ENCODE assay signal across 20 cellular contexts in the genomic region with DNA sequence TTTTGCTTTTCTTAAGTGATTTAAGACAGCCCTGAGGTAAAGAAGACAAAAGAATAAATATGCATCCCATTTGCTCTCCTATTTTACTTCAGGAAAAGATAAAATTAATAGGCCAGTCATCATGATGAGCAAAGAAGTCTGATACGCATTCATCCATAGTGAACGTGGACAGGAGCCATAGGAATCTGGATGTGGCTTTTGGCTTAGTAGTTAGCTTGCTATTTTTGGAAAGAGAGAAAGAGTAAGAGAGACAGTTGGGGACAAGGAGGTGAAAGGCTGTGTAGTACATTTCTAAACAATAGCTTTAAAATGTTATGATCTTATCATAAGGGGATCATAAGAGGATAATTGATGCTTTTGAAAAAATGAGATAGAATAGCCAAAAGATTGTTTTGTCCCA.
DNase-seq lines count a peak whose midpoint lies in the region; ATAC-seq and TF ChIP-seq lines count a peak whose summit lies in the region.
"Had no signal": no experiment of that assay in that cellular context is flagged by ENCODE, and none has a peak within 500 bp of the region (broad histone marks: within the 10 kb centered on the region; RNA-seq: fewer than 3 reads in every experiment).

No MANE protein-coding gene starts in this region.

- no peaks in the 10 kb centered on the region for H3K4me1 Mint-ChIP-seq in endothelial cell (ENCODE audit: unreplicated experiment)
- H3K4me1 Mint-ChIP-seq: IgD-negative memory B cell had no signal

- H4K12ac ChIP-seq in trophoblast cell (ENCODE audit: low read depth, low read length): no peak overlapping the region

- no peaks in the 10 kb centered on the region for H3K36me3 ChIP-seq in GM23248 (ENCODE audit: low read depth)
- H3K36me3 ChIP-seq in SK-N-SH (replicated peaks in 1 of 2; ENCODE audit: control insufficient read depth in 1 of 2, insufficient read depth in 2 of 2, low read length in 1 of 2): no peaks in the 10 kb centered on the region
- no peaks in the 10 kb centered on the region for H3K36me3 ChIP-seq in trophoblast cell (ENCODE audit: control insufficient read depth in 1 of 2, insufficient read depth in 2 of 2, low read length in 2 of 2)
- no peaks in the 10 kb centered on the region for H3K36me3 ChIP-seq in effector memory CD4-positive, alpha-beta T cell (ENCODE audit: control insufficient read depth, insufficient read depth, low read length)
- H3K36me3 ChIP-seq: HAP-1 had no signal

- POLR2A ChIA-PET in SK-N-SH (lab: Yijun Ruan, JAX): no interaction called here

- H3K4me3 ChIP-seq in GM23248: no peak overlapping the region
- no peak overlapping the region for H3K4me3 ChIP-seq in SK-N-SH (ENCODE audit: low read depth in 2 of 2, low read length in 1 of 2)
- no peak overlapping the region for H3K4me3 ChIP-seq in trophoblast cell (ENCODE audit: low read depth, low read length)
- no peak overlapping the region for H3K4me3 ChIP-seq in effector memory CD4-positive, alpha-beta T cell (ENCODE audit: insufficient read depth, low read depth, low read length, poor library complexity, severe bottlenecking)
- H3K4me3 ChIP-seq: HAP-1 had no signal

- H3K9ac ChIP-seq in GM23248 (no peak overlapping the region), SK-N-SH (no peak overlapping the region), trophoblast cell (ENCODE audit: low read length) (no peak overlapping the region)

- DNase-seq in GM23248: peak; percentile 68
- DNase-seq in SK-N-SH: no peak
- no peak for DNase-seq in Right ventricle myocardium superior
- DNase-seq in trophoblast cell: no peak
- no peak for DNase-seq in effector memory CD4-positive, alpha-beta T cell
- DNase-seq in endothelial cell (ENCODE audit: low spot score): no peak
- DNase-seq in SIG-M5 treated with dmso at 0.1 percent for 504 hours (lab: John Stamatoyannopoulos, UW; ENCODE audit: unreplicated experiment): no peak
- DNase-seq: ACHN, DMS79 treated with DMSO at 0.1 percent for 48 hours, Kasumi-1, NCI-H1105, NCI-H1694, NCI-H2227 treated with DMSO at 0.1 percent for 48 hours, NCI-H510A treated with DMSO at 0.1 percent for 48 hours, NCI-H774, OCI-M1, SHP77 treated with DMSO at 0.1 percent for 48 hours had no signal

- in situ Hi-C loops in GM23248 (cut with MboI): no loop called here

- no peak overlapping the region for H4K8ac ChIP-seq in trophoblast cell (ENCODE audit: low read depth, low read length)

- H2BK5ac ChIP-seq in trophoblast cell (ENCODE audit: low read depth, low read length, poor library complexity): no peak overlapping the region

- H3K27ac ChIP-seq in GM23248 (peak overlapping the region; percentile 6; the same call in 1 of the 2 replicates), SK-N-SH (ENCODE audit: low read depth in 2 of 2, low read length in 1 of 2) (no peak overlapping the region), trophoblast cell (ENCODE audit: low read depth, low read length) (no peak overlapping the region)
- no peak overlapping the region for H3K27ac ChIP-seq in effector memory CD4-positive, alpha-beta T cell (ENCODE audit: insufficient read depth, low read length, poor library complexity, severe bottlenecking)

- H3K79me2 ChIP-seq in GM23248 (ENCODE audit: insufficient read depth) (no peaks in the 10 kb centered on the region), SK-N-SH (ENCODE audit: insufficient read depth) (no peaks in the 10 kb centered on the region), trophoblast cell (ENCODE audit: control insufficient read depth, insufficient read depth, low read length, poor library complexity) (no peaks in the 10 kb centered on the region)

- no peak overlapping the region for H2AK5ac ChIP-seq in trophoblast cell (ENCODE audit: low read length)

- no peak overlapping the region for H3K27ac Mint-ChIP-seq in endothelial cell (ENCODE audit: unreplicated experiment)
- H3K27ac Mint-ChIP-seq: CD14-positive monocyte, IgD-negative memory B cell had no signal

- no peak for TF ChIP-seq RAD21 in SK-N-SH (IDR thresholded peaks at IDR 0.05; ENCODE audit: low read length)

- no peaks in the 10 kb centered on the region for H3K36me3 Mint-ChIP-seq in endothelial cell (ENCODE audit: low read depth, unreplicated experiment)
- H3K36me3 Mint-ChIP-seq: CD14-positive monocyte, IgD-negative memory B cell had no signal

- H3K4ac ChIP-seq in trophoblast cell (ENCODE audit: low read depth, low read length): no peak overlapping the region

- no peak overlapping the region for H3K18ac ChIP-seq in trophoblast cell (ENCODE audit: low read length)

- TF ChIP-seq CTCF in SK-N-SH (IDR thresholded peaks at IDR 0.05) (no peak), endothelial cell (IDR thresholded peaks at IDR 0.05; ENCODE audit: unreplicated experiment) (no peak)

- CTCF ChIA-PET in SK-N-SH (lab: Yijun Ruan, JAX): no interaction called here

- intact Hi-C loops in Right ventricle myocardium superior (cut with DNase I): no loop called here

- H3K9me3 Mint-ChIP-seq in endothelial cell (ENCODE audit: unreplicated experiment): no peaks in the 10 kb centered on the region

- peak overlapping the region; percentile 28 for H3K4me2 ChIP-seq in GM23248 (ENCODE audit: unreplicated experiment)
- no peak overlapping the region for H3K4me2 ChIP-seq in SK-N-SH
- H3K4me2 ChIP-seq in trophoblast cell (ENCODE audit: low read length): no peak overlapping the region

- ATAC-seq in Right ventricle myocardium superior (ENCODE audit: poor library complexity): peak; percentile 62

- peaks cover 41% of the 10 kb centered on the region for H3K4me1 ChIP-seq in GM23248 (ENCODE audit: insufficient read depth)
- H3K4me1 ChIP-seq in SK-N-SH (ENCODE audit: control insufficient read depth in 1 of 2, insufficient read depth in 2 of 2, low read depth in 1 of 2, low read length in 1 of 2): 0 out of 4 replicates have a peak, but pooled peaks cover 0 to 11% of the 10 kb centered on the region in 2 experiments
- peaks cover 0 to 8% of the 10 kb centered on the region in 2 experiments for H3K4me1 ChIP-seq in trophoblast cell (ENCODE audit: control insufficient read depth in 1 of 2, insufficient read depth in 2 of 2, low read length in 2 of 2)
- no peaks in the 10 kb centered on the region for H3K4me1 ChIP-seq in effector memory CD4-positive, alpha-beta T cell (ENCODE audit: control insufficient read depth, insufficient read depth, low read length, poor library complexity, severe bottlenecking)
- H3K4me1 ChIP-seq: HAP-1 had no signal

- TF ChIP-seq EP300 in SK-N-SH (IDR thresholded peaks at IDR 0.05; ENCODE audit: borderline replicate concordance in 1 of 2, low read depth in 1 of 2, low read length in 1 of 2): no peak

- peaks cover 6% of the 10 kb centered on the region; the same call in 1 of the 2 replicates for H3K9me2 ChIP-seq in GM23248 (ENCODE audit: insufficient read depth)
- H3K9me2 ChIP-seq in SK-N-SH: no peaks in the 10 kb centered on the region

- no peak overlapping the region for H3K4me3 Mint-ChIP-seq in endothelial cell (ENCODE audit: unreplicated experiment)
- H3K4me3 Mint-ChIP-seq: CD14-positive monocyte, IgD-negative memory B cell had no signal

- H2AFZ ChIP-seq in GM23248 (no peak overlapping the region), SK-N-SH (ENCODE audit: low read depth) (no peak overlapping the region), trophoblast cell (ENCODE audit: insufficient read depth, low read length, poor library complexity) (no peak overlapping the region)

- H3K9me3 ChIP-seq in GM23248 (ENCODE audit: low read depth): no peaks in the 10 kb centered on the region
- no peaks in the 10 kb centered on the region for H3K9me3 ChIP-seq in SK-N-SH
- no peaks in the 10 kb centered on the region for H3K9me3 ChIP-seq in trophoblast cell (ENCODE audit: insufficient read depth, low read depth, low read length)
- H3K9me3 ChIP-seq in effector memory CD4-positive, alpha-beta T cell (ENCODE audit: control insufficient read depth, low read length): no peaks in the 10 kb centered on the region

- 20 to 27% methylated on average over 2 of the region's 2 CpGs for WGBS in GM23248 (ENCODE audit: low coverage in 1 of 2, low lambda C conversion rate in 2 of 2, missing lambda C conversion rate in 2 of 2), 2 experiments
- WGBS in SK-N-SH (ENCODE audit: low lambda C conversion rate): 80% methylated on average over 2 of the region's 2 CpGs
- no CpG with 5 or more reads among the region's 2 CpGs for WGBS in trophoblast cell (ENCODE audit: extremely low coverage, insufficient coverage, insufficient read length)

- no peak overlapping the region for H2BK120ac ChIP-seq in trophoblast cell (ENCODE audit: insufficient read depth, low read length, poor library complexity)

- H4K91ac ChIP-seq in trophoblast cell (ENCODE audit: low read depth, low read length): no peak overlapping the region

- H3K23ac ChIP-seq in trophoblast cell (ENCODE audit: low read length): no peak overlapping the region

- H4K20me1 ChIP-seq in GM23248 (ENCODE audit: insufficient read depth) (no peaks in the 10 kb centered on the region), SK-N-SH (ENCODE audit: insufficient read depth) (no peaks in the 10 kb centered on the region)

- H3K14ac ChIP-seq in trophoblast cell (ENCODE audit: low read length): no peak overlapping the region

- peaks cover 42% of the 10 kb centered on the region for H3F3A ChIP-seq in GM23248 (ENCODE audit: insufficient read depth)
- H3F3A ChIP-seq in SK-N-SH (replicated peaks; ENCODE audit: insufficient read depth): peaks cover 7% of the 10 kb centered on the region

- H3K27me3 Mint-ChIP-seq in endothelial cell (ENCODE audit: unreplicated experiment): no peaks in the 10 kb centered on the region

- H3K79me1 ChIP-seq in trophoblast cell (ENCODE audit: low read length): peaks cover 18% of the 10 kb centered on the region

- peak overlapping the region; percentile 56 for H2BK12ac ChIP-seq in trophoblast cell (ENCODE audit: low read length)

- H3K27me3 ChIP-seq in GM23248 (replicated peaks; ENCODE audit: insufficient read depth): no peaks in the 10 kb centered on the region
- no peaks in the 10 kb centered on the region for H3K27me3 ChIP-seq in SK-N-SH (ENCODE audit: insufficient read depth)
- H3K27me3 ChIP-seq in trophoblast cell (ENCODE audit: insufficient read depth, low read length): no peaks in the 10 kb centered on the region
- no peaks in the 10 kb centered on the region for H3K27me3 ChIP-seq in effector memory CD4-positive, alpha-beta T cell (replicated peaks; ENCODE audit: control insufficient read depth, insufficient read depth, low read length, poor library complexity, severe bottlenecking)

TF ChIP-seq in SK-N-SH, 30 proteins besides CTCF, POLR2A, EP300 and RAD21 (continues in another document):
- TF ChIP-seq, protein P1, sequence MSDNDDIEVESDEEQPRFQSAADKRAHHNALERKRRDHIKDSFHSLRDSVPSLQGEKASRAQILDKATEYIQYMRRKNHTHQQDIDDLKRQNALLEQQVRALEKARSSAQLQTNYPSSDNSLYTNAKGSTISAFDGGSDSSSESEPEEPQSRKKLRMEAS (IDR thresholded peaks at IDR 0.05; ENCODE audit: low read depth): no peak
- no peak for TF ChIP-seq TEAD4 (IDR thresholded peaks at IDR 0.05; ENCODE audit: borderline replicate concordance, insufficient read depth)
